In the genomic region with DNA sequence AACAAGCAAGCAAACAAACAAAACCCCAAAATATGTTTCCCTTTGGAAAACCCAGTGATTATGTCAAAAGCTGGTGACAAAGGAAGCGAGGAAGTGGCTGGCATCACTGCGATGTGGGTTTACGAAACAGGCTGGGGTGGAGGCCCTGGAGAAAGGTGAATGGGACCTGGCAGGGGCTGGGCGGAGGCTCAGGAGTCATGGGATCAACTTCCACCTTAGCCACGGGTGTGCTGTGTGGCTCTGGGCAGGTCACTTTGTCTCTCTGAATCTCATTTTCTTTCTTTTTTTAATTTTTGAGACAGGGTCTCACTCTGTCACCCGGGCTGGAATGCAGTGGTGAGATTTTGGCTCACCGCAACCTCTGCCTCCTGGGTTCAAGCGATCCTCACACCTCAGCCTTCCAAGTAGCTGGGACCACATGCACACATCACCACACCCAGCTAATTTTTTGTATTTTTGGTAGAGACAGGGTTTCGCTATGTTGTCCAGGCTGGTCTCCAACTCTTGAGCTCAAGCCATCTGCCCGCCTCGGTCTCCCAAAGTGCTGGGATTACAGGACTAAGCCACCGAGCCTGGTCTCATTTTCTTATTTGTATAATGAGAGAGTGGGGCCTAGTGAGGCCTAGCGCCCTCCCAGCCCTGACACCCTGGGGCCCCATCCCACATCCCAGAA, we compare ENCODE assay signal across 23 cellular contexts. TPM values are rescaled to one million over a fixed set of nuclear protein-coding genes. Genes with fewer than 3 reads are reported as not detected.
"Had no signal": no experiment of that assay in that cellular context is flagged by ENCODE, and none has a peak within 500 bp of the region (broad histone marks: within the 10 kb centered on the region; RNA-seq: fewer than 3 reads in every experiment).

No MANE protein-coding gene starts in this region.

- H3K4me1 ChIP-seq: parathyroid adenoma, uterus had no signal

- H3K36me3 ChIP-seq: left lung, lower lobe of right lung, right atrium auricular region, suprapubic skin, thoracic aorta, tibial artery, uterus had no signal

- H3K9ac ChIP-seq: parathyroid adenoma had no signal

- H3K4me3 ChIP-seq: left lung, lower lobe of right lung, right atrium auricular region, skin epidermis, suprapubic skin, thoracic aorta, tibial artery, uterus had no signal

- DNase-seq: hypothalamus; immature natural killer cell; left colon; left lung; lower lobe of right lung; mammary epithelial cell; mesendoderm; naive B cell; natural killer cell; nucleus accumbens; stimulated activated CD4-positive, alpha-beta T cell treated with anti-CD3 and anti-CD28 coated beads, Interleukin-12 subunit alpha, Interleukin-12 subunit beta, amount 100 ng/mL, for 4 hours; stimulated activated CD4-positive, alpha-beta T cell treated with anti-CD3 and anti-CD28 coated beads, Interleukin-4, amount 100 ng/mL, for 24 hours; stimulated activated naive CD4-positive, alpha-beta T cell; tibial artery; trophoblast cell; uterus had no signal

- H3K27me3 ChIP-seq: left lung, right atrium auricular region, suprapubic skin, uterus had no signal

- H2AFZ ChIP-seq: parathyroid adenoma had no signal

- H3K27ac ChIP-seq: left lung, lower lobe of right lung, parathyroid adenoma, right atrium auricular region, skin epidermis, suprapubic skin, thoracic aorta, tibial artery, uterus had no signal

- H3K9me3 ChIP-seq: left lung, lower lobe of right lung, right atrium auricular region, suprapubic skin, thoracic aorta, tibial artery, uterus had no signal

RNA-seq across cellular contexts. Expression of a gene that starts 7.2 kb away (rescaled TPM):
- polyA plus RNA-seq: liver, mammary epithelial cell, neural cell had no signal
